In genomic region chr3:46876313-46877300, GRCh38 we compare ENCODE assay signal across 1 cellular context.
TF ChIP-seq lines count a peak whose summit lies in the region.

No MANE protein-coding gene starts in this region.

TF ChIP-seq in IMR-90, 13 proteins besides CTCF, POLR2A, EP300 and RAD21 (continued from another document):
- TF ChIP-seq ELK1 (IDR thresholded peaks at IDR 0.05; ENCODE audit: borderline replicate concordance, low read depth, low read length) (no peak), CHD1 (IDR thresholded peaks at IDR 0.05; ENCODE audit: low read depth, low read length) (no peak)
